In the genomic region with DNA sequence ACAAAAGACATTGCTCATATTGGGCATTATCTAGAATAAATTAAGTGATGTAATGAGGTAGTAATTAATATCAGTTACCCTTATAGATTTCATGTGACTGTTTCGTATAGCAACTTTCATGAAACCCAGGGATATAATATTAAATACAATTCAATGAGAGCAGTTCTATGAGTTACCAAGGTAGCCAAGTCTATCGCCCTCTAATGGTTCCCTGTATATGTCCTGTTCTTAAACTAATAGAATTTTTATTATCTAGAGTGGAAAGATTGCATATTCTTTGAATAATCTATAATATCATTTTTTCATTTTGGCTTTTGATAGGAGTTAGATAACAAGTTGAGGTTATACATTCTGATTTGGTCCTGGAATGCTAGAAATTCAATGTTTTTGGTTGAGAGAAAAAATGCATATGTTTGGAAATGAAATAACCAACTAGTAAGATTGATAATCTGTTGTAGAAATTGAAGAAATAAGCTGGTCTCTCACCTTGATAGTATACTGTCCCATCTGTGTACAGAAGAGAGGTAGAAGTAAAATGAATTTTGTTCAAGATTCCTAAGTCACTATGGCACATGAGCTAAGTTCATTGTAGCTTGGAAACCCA, we compare ENCODE assay signal across 11 cellular contexts. TPM values are rescaled to one million over a fixed set of nuclear protein-coding genes. Genes with fewer than 3 reads are reported as not detected.
A peak's percentile ranks its signal among the peaks of the same experiment; 100 is the strongest.
DNase-seq lines count a peak whose midpoint lies in the region; ATAC-seq, FAIRE-seq and TF ChIP-seq lines count a peak whose summit lies in the region.
"Had no signal": no experiment of that assay in that cellular context is flagged by ENCODE, and none has a peak within 500 bp of the region (broad histone marks: within the 10 kb centered on the region; RNA-seq: fewer than 3 reads in every experiment).

No MANE protein-coding gene starts in this region.

- H3K9ac ChIP-seq in PC-3 (ENCODE audit: low read length): no peak overlapping the region

- no peak overlapping the region for H3K4me2 ChIP-seq in PC-3 (ENCODE audit: low read length)

- H3K36me3 Mint-ChIP-seq in activated naive CD4-positive, alpha-beta T cell treated with anti-CD3 and anti-CD28 coated beads, Interleukin-2, amount 50 U/mL, for 72 hours: peaks cover 16 to 18% of the 10 kb centered on the region in 2 donors

- CTCF ChIA-PET in PC-3 (lab: Charles Lee): no interaction called here

- POLR2A ChIA-PET in PC-3 (lab: Charles Lee; ENCODE audit: unreplicated experiment): no interaction called here

- peaks cover 0 to 3% of the 10 kb centered on the region in 2 donors for H3K9me3 Mint-ChIP-seq in activated naive CD4-positive, alpha-beta T cell treated with anti-CD3 and anti-CD28 coated beads, Interleukin-2, amount 50 U/mL, for 72 hours

- H4K20me1 ChIP-seq in PC-3 (ENCODE audit: low read length): no peaks in the 10 kb centered on the region

- peaks cover 5% of the 10 kb centered on the region; the same call in 1 of the 2 replicates for H3K36me3 ChIP-seq in PC-3 (ENCODE audit: low read depth, low read length)
- 0 out of 2 replicates have a peak, but pooled peaks cover 4% of the 10 kb centered on the region for H3K36me3 ChIP-seq in HAP-1 (replicated peaks)

- TF ChIP-seq CTCF in GM12865 (IDR thresholded peaks at IDR 0.05; ENCODE audit: insufficient read depth, low read depth, low read length, missing control alignments): peak; percentile 12
- peak; percentile 78 for TF ChIP-seq CTCF in PC-3 (conservative IDR thresholded peaks at IDR 0.05; ENCODE audit: low read depth, low read length)
- TF ChIP-seq CTCF in fibroblast of pulmonary artery (IDR thresholded peaks at IDR 0.05; ENCODE audit: low read length, missing control alignments): peak; percentile 54

- H3K9me2 ChIP-seq in PC-3 (replicated peaks; ENCODE audit: low read length): no peaks in the 10 kb centered on the region

- DNase-seq in GM12865 (ENCODE audit: low read depth): no peak
- peak; percentile 38 for DNase-seq in PC-3
- peak; percentile 29 for DNase-seq in fibroblast of pulmonary artery (ENCODE audit: low read depth)
- no peak for DNase-seq in GM12892 (ENCODE audit: insufficient read length)
- no peak for DNase-seq in NCI-H345 treated with DMSO at 0.1 percent for 48 hours (lab: John Stamatoyannopoulos, UW; ENCODE audit: unreplicated experiment)
- DNase-seq in activated naive CD4-positive, alpha-beta T cell treated with anti-CD3 and anti-CD28 coated beads, Interleukin-2, amount 50 U/mL, for 72 hours (ENCODE audit: low spot score in 2 of 2): no peak
- no peak for DNase-seq in HAP-1 (ENCODE audit: low spot score in 2 of 2)
- DNase-seq: activated CD4-positive, alpha-beta T cell treated with anti-CD3 and anti-CD28 coated beads, Interleukin-2, amount 50 U/mL, for 1 hour; left lung had no signal

- no peaks in the 10 kb centered on the region for H3K79me2 ChIP-seq in PC-3 (ENCODE audit: low read length)

- ATAC-seq in PC-3: peak; percentile 53; the same call in 1 of the 2 replicates
- ATAC-seq in activated naive CD4-positive, alpha-beta T cell treated with anti-CD3 and anti-CD28 coated beads, Interleukin-2, amount 50 U/mL, for 72 hours: no peak
- ATAC-seq: left lung had no signal

- intact Hi-C loops in PC-3 (cut with micrococcal nuclease): no loop called here

- no peaks in the 10 kb centered on the region for H3K27me3 ChIP-seq in PC-3 (ENCODE audit: low read length)
- no peaks in the 10 kb centered on the region for H3K27me3 ChIP-seq in HAP-1 (ENCODE audit: low read depth)
- H3K27me3 ChIP-seq: left lung, tibial nerve had no signal

- BruUV-seq in PC-3 (replicated peaks; lab: Mats Ljungman, UMichigan): no TSS peak

- H2AFZ ChIP-seq in PC-3 (ENCODE audit: low read length): no peak overlapping the region

- H3K27ac Mint-ChIP-seq in activated naive CD4-positive, alpha-beta T cell treated with anti-CD3 and anti-CD28 coated beads, Interleukin-2, amount 50 U/mL, for 72 hours: no peak overlapping the region

- no peaks in the 10 kb centered on the region for H3F3A ChIP-seq in PC-3 (ENCODE audit: low read length, unreplicated experiment)

- H3K9me3 ChIP-seq in PC-3 (ENCODE audit: low read length) (no peaks in the 10 kb centered on the region), HAP-1 (no peaks in the 10 kb centered on the region)
- H3K9me3 ChIP-seq: left lung, tibial nerve had no signal

- TF ChIP-seq POLR2A in GM12892 (IDR thresholded peaks at IDR 0.05; ENCODE audit: low read depth, low read length): no peak

- no peak overlapping the region for H3K27ac ChIP-seq in PC-3 (ENCODE audit: low read length)
- H3K27ac ChIP-seq: left lung, tibial nerve had no signal

- FAIRE-seq in A204.1 (lab: Jason Lieb, UNC) (peak; percentile 90), GM12892 (lab: Jason Lieb, UNC) (no peak)

- in situ Hi-C loops in HAP-1 (cut with MboI; ENCODE audit: low sequenced_read_pairs): no loop called here

- H3K4me1 ChIP-seq in PC-3 (ENCODE audit: insufficient read depth, low read length): no peaks in the 10 kb centered on the region
- peaks cover 13% of the 10 kb centered on the region for H3K4me1 ChIP-seq in HAP-1
- H3K4me1 ChIP-seq: left lung, tibial nerve had no signal

- no peak overlapping the region for H3K4me3 ChIP-seq in GM12865 (ENCODE audit: low read depth, low read length)
- H3K4me3 ChIP-seq in PC-3 (ENCODE audit: low read length): no peak overlapping the region
- no peak overlapping the region for H3K4me3 ChIP-seq in fibroblast of pulmonary artery (replicated peaks; ENCODE audit: low read depth, low read length)
- no peak overlapping the region for H3K4me3 ChIP-seq in HAP-1
- H3K4me3 ChIP-seq: left lung, tibial nerve had no signal

RNA-seq across cellular contexts. Expression of a gene that starts 59.7 kb away (rescaled TPM):
- total RNA-seq in PC-3 (2014; rRNA removed): 53.0 and 72.3 TPM in 2 replicates
- polyA plus RNA-seq in GM12892 (2012; ENCODE audit: missing spikeins): 65.6 TPM
- 10 to 100 TPM; 49.9 to 60.2 TPM for total RNA-seq in activated naive CD4-positive, alpha-beta T cell treated with anti-CD3 and anti-CD28 coated beads, Interleukin-2, amount 50 U/mL, for 72 hours

Comparison
In these comparisons a context has a peak if more than half of its experiments do, and no peak if none do; other contexts are left out.
1. DNase-seq: peak in PC-3 (single experiment) and fibroblast of pulmonary artery (single experiment); none in GM12865 (single experiment), GM12892 (single experiment), NCI-H345 treated with DMSO at 0.1 percent for 48 hours (single experiment), activated naive CD4-positive, alpha-beta T cell treated with anti-CD3 and anti-CD28 coated beads, Interleukin-2, amount 50 U/mL, for 72 hours (0 of 2) and HAP-1 (0 of 2).
2. CTCF ChIP-seq: peak in every context shown above with its lines; median percentile 78 in PC-3; 54 in fibroblast of pulmonary artery; 12 in GM12865.